In the genomic region with DNA sequence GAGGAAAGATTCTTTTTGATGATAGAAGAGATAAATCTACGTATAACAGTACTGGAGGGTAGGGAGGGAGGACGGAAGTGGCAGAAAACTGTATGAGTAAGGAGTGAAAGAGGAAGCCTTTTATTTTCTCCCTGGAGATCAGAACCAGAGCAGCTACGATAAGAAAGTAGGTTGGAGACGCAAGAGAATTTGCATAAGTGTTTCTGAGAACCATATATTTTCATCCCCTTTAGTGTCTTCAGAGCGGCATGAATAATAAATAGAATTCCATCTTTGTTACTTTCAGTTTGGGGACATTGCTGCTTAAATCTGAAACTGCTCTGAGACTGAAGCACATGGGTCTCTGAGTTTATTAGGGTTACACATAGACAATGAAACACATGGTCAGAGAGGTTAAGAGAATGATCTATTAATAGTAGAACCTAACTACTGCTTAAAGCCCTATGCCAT, we compare ENCODE assay signal across 2 cellular contexts.
TF ChIP-seq lines count a peak whose summit lies in the region.

No MANE protein-coding gene starts in this region.

TF ChIP-seq in SK-N-SH, 30 proteins besides CTCF, POLR2A, EP300 and RAD21 (continued from another document):
- TF ChIP-seq, protein P1, sequence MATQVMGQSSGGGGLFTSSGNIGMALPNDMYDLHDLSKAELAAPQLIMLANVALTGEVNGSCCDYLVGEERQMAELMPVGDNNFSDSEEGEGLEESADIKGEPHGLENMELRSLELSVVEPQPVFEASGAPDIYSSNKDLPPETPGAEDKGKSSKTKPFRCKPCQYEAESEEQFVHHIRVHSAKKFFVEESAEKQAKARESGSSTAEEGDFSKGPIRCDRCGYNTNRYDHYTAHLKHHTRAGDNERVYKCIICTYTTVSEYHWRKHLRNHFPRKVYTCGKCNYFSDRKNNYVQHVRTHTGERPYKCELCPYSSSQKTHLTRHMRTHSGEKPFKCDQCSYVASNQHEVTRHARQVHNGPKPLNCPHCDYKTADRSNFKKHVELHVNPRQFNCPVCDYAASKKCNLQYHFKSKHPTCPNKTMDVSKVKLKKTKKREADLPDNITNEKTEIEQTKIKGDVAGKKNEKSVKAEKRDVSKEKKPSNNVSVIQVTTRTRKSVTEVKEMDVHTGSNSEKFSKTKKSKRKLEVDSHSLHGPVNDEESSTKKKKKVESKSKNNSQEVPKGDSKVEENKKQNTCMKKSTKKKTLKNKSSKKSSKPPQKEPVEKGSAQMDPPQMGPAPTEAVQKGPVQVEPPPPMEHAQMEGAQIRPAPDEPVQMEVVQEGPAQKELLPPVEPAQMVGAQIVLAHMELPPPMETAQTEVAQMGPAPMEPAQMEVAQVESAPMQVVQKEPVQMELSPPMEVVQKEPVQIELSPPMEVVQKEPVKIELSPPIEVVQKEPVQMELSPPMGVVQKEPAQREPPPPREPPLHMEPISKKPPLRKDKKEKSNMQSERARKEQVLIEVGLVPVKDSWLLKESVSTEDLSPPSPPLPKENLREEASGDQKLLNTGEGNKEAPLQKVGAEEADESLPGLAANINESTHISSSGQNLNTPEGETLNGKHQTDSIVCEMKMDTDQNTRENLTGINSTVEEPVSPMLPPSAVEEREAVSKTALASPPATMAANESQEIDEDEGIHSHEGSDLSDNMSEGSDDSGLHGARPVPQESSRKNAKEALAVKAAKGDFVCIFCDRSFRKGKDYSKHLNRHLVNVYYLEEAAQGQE (IDR thresholded peaks at IDR 0.05; ENCODE audit: low read depth, low read length): no peak
- no peak for TF ChIP-seq YY1 (IDR thresholded peaks at IDR 0.05; ENCODE audit: low read depth)
- no peak for TF ChIP-seq MXI1 (IDR thresholded peaks at IDR 0.05; ENCODE audit: low read depth, low read length)
- TF ChIP-seq RFX5 (IDR thresholded peaks at IDR 0.05; ENCODE audit: low read length): no peak
- TF ChIP-seq, protein P2, sequence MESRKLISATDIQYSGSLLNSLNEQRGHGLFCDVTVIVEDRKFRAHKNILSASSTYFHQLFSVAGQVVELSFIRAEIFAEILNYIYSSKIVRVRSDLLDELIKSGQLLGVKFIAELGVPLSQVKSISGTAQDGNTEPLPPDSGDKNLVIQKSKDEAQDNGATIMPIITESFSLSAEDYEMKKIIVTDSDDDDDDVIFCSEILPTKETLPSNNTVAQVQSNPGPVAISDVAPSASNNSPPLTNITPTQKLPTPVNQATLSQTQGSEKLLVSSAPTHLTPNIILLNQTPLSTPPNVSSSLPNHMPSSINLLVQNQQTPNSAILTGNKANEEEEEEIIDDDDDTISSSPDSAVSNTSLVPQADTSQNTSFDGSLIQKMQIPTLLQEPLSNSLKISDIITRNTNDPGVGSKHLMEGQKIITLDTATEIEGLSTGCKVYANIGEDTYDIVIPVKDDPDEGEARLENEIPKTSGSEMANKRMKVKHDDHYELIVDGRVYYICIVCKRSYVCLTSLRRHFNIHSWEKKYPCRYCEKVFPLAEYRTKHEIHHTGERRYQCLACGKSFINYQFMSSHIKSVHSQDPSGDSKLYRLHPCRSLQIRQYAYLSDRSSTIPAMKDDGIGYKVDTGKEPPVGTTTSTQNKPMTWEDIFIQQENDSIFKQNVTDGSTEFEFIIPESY (IDR thresholded peaks at IDR 0.05; ENCODE audit: borderline replicate concordance, low read depth): no peak
- TF ChIP-seq MEF2A (IDR thresholded peaks at IDR 0.05; ENCODE audit: borderline replicate concordance, low read depth): no peak
- TF ChIP-seq GATA2 (CRISPR knock-in tag; IDR thresholded peaks at IDR 0.05): no peak
- TF ChIP-seq TAF1 (IDR thresholded peaks at IDR 0.05; ENCODE audit: borderline replicate concordance, low read depth, low read length): no peak
TF ChIP-seq in SK-N-SH: peak in this region for 0.

TF ChIP-seq in SK-N-SH treated with all-trans-retinoic acid at 6 μM for 48 hours, 23 proteins besides CTCF, POLR2A, EP300 and RAD21 (continued from another document):
- TF ChIP-seq, protein P3, sequence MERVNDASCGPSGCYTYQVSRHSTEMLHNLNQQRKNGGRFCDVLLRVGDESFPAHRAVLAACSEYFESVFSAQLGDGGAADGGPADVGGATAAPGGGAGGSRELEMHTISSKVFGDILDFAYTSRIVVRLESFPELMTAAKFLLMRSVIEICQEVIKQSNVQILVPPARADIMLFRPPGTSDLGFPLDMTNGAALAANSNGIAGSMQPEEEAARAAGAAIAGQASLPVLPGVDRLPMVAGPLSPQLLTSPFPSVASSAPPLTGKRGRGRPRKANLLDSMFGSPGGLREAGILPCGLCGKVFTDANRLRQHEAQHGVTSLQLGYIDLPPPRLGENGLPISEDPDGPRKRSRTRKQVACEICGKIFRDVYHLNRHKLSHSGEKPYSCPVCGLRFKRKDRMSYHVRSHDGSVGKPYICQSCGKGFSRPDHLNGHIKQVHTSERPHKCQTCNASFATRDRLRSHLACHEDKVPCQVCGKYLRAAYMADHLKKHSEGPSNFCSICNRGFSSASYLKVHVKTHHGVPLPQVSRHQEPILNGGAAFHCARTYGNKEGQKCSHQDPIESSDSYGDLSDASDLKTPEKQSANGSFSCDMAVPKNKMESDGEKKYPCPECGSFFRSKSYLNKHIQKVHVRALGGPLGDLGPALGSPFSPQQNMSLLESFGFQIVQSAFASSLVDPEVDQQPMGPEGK (CRISPR knock-in tag; IDR thresholded peaks at IDR 0.05; ENCODE audit: borderline replicate concordance): no peak
- no peak for TF ChIP-seq TOX (CRISPR knock-in tag; IDR thresholded peaks at IDR 0.05; ENCODE audit: borderline replicate concordance)
